8 cellular contexts compared by ENCODE assay signal in the genomic region with DNA sequence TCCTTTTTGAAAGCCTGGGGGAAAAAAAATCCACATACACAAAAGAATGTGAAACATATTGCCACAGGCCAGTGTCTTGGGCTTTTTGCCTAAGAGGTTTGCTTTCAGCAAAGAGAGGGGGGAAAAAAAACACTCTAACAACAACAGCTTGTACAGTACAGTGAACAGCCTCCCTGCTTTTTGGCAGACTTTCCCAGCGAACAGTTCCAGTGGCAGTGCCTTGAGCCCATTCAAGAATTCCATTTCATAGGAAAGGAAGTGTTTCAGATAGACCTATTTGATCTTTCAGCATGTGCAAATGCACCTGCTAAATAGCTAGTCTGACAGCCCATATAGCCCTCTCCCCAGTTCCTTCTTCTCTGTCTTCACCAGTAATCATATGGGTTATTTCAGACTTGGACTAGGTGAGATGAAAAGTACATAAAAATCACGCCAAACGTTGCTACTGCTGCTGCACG. TPM values are rescaled to one million over a fixed set of nuclear protein-coding genes. Genes with fewer than 3 reads are reported as not detected.
DNase-seq lines count a peak whose midpoint lies in the region; ATAC-seq, FAIRE-seq and TF ChIP-seq lines count a peak whose summit lies in the region.

No MANE protein-coding gene starts in this region.

- TF ChIP-seq CTCF in AG09319 (IDR thresholded peaks at IDR 0.05; ENCODE audit: low read depth, low read length) (no peak), WI38 (IDR thresholded peaks at IDR 0.05; ENCODE audit: low read depth, low read length) (no peak), pancreas (IDR thresholded peaks at IDR 0.05) (no peak)

- no peaks in the 10 kb centered on the region for H3K27me3 ChIP-seq in pancreas

- H3K4me1 ChIP-seq in pancreas, result peaks cover 0 to 16% (median 5%) of the 10 kb centered on the region in 3 donors

- peak overlapping the region; percentile 77 for H3K4me3 ChIP-seq in WI38 (ENCODE audit: low read depth, low read length)
- H3K4me3 ChIP-seq in pancreas, result peak overlapping the region; percentile 31 to 63 (median 50)

- intact Hi-C loops in pancreas (cut with DNase I), result loop anchor here in 1 of 3 donors (10.0 kb wide), 1 partner anchor 55 kb away; no protein-coding TSS in a partner anchor

- DNase-seq in AG09319 (ENCODE audit: extremely low read depth, low read depth), result peak; percentile 40
- peak; percentile 26 for DNase-seq in globus pallidus (ENCODE audit: low spot score)
- peak in 2 of 6 donors; percentile 24 to 28 for DNase-seq in pancreas
- DNase-seq in activated CD8-positive, alpha-beta memory T cell treated with anti-CD3 and anti-CD28 coated beads, Interleukin-2, amount 50 U/mL, for 4 hours, result no peak
- DNase-seq in H54 (ENCODE audit: insufficient read length, low spot score), result no peak

- ATAC-seq in GM19025 (IDR thresholded peaks at IDR 0.05; ENCODE audit: low read depth, unreplicated experiment), result peak; percentile 24
- ATAC-seq in HG03280 (IDR thresholded peaks at IDR 0.05; ENCODE audit: unreplicated experiment), result peak; percentile 55
- peak; percentile 38 to 56 (median 52) for ATAC-seq in pancreas

- no peaks in the 10 kb centered on the region for H3K9me3 ChIP-seq in pancreas

- 0 to 1% methylated on average over 4 of the region's 4 CpGs for WGBS in pancreas, 2 donors

- FAIRE-seq in pancreas (lab: Jason Lieb, UNC), result no peak
- no peak for FAIRE-seq in H54 (lab: Jason Lieb, UNC)

- no peak for TF ChIP-seq POLR2A in H54 (IDR thresholded peaks at IDR 0.05; ENCODE audit: low read depth, low read length)

- H3K36me3 ChIP-seq in pancreas, result no peaks in the 10 kb centered on the region

- H3K27ac ChIP-seq in pancreas, result peak overlapping the region; percentile 69 to 95 (median 84)

RNA-seq across cellular contexts. Expression of gene ARHGAP18, which starts 0.5 kb away (rescaled TPM):
- 10 to 100 TPM; 22.9 to 41.0 (median 29.6) TPM for total RNA-seq in pancreas
- 10 to 100 TPM in 1 of 2 donors, 1 to 10 TPM in 1; 8.2 to 11.6 TPM for polyA plus RNA-seq in pancreas

Comparison
In these comparisons a context has a peak if more than half of its experiments do, and no peak if none do; other contexts are left out.
1. DNase-seq: peak in AG09319 (single experiment) and globus pallidus (single experiment); none in activated CD8-positive, alpha-beta memory T cell treated with anti-CD3 and anti-CD28 coated beads, Interleukin-2, amount 50 U/mL, for 4 hours (single experiment) and H54 (single experiment).
2. Peak in every context shown above with its lines, with median percentiles within 50 percentile points of each other: ATAC-seq.